10 cellular contexts compared by ENCODE assay signal in genomic region chr11:61577383-61578118, GRCh38. TPM values are rescaled to one million over a fixed set of nuclear protein-coding genes. Genes with fewer than 3 reads are reported as not detected.
DNase-seq lines count a peak whose midpoint lies in the region; TF ChIP-seq lines count a peak whose summit lies in the region.
"Had no signal": no experiment of that assay in that cellular context is flagged by ENCODE, and none has a peak within 500 bp of the region (broad histone marks: within the 10 kb centered on the region; RNA-seq: fewer than 3 reads in every experiment).

No MANE protein-coding gene starts in this region.

- no peak for TF ChIP-seq POLR2A in breast epithelium (IDR thresholded peaks at IDR 0.05)

- TF ChIP-seq CTCF in LNCAP (IDR thresholded peaks at IDR 0.05) (peak; percentile 34), endodermal cell (conservative IDR thresholded peaks at IDR 0.05) (peak; percentile 78), breast epithelium (IDR thresholded peaks at IDR 0.05) (no peak)

- H3K36me3 Mint-ChIP-seq in endodermal cell (ENCODE audit: low read depth), result no peaks in the 10 kb centered on the region
- H3K36me3 Mint-ChIP-seq: mesothelial cell of epicardium had no signal

- no peak overlapping the region for H2AK5ac ChIP-seq in mesendoderm (ENCODE audit: low read length)

- H3K27me3 ChIP-seq in endodermal cell (ENCODE audit: control insufficient read depth, insufficient read depth, low read length, poor library complexity, severe bottlenecking) (peaks cover 34% of the 10 kb centered on the region), mesendoderm (ENCODE audit: insufficient read depth, low read length, poor library complexity) (peaks cover 2% of the 10 kb centered on the region), breast epithelium (no peaks in the 10 kb centered on the region)

- H3K36me3 ChIP-seq in endodermal cell (ENCODE audit: control insufficient read depth, insufficient read depth, low read length), result no peaks in the 10 kb centered on the region
- no peaks in the 10 kb centered on the region for H3K36me3 ChIP-seq in mesendoderm (ENCODE audit: control insufficient read depth, insufficient read depth, low read length)
- no peaks in the 10 kb centered on the region for H3K36me3 ChIP-seq in breast epithelium

- intact Hi-C loops in breast epithelium (cut with DNase I; ENCODE audit: low total_unique reads), result no loop called here

- H3K4me3 ChIP-seq in endodermal cell (ENCODE audit: low read length) (no peak overlapping the region), mesendoderm (ENCODE audit: low read length) (no peak overlapping the region), breast epithelium (no peak overlapping the region)

- H3K23ac ChIP-seq in mesendoderm (ENCODE audit: low read length), result no peak overlapping the region

- H2BK120ac ChIP-seq in mesendoderm (ENCODE audit: low read depth, low read length), result no peak overlapping the region

- no peak overlapping the region for H2BK5ac ChIP-seq in mesendoderm (ENCODE audit: low read length)

- no peak overlapping the region for H3K27ac Mint-ChIP-seq in endodermal cell
- H3K27ac Mint-ChIP-seq: mesothelial cell of epicardium had no signal

- H3K4ac ChIP-seq in mesendoderm (ENCODE audit: low read depth, low read length), result no peak overlapping the region

- H2BK15ac ChIP-seq in mesendoderm (replicated peaks; ENCODE audit: low read depth), result no peak overlapping the region

- H3K9ac ChIP-seq in endodermal cell (ENCODE audit: extremely low read depth, low read length, poor library complexity, severe bottlenecking), result no peak overlapping the region
- no peak overlapping the region for H3K9ac ChIP-seq in mesendoderm (ENCODE audit: low read length)

- no peak overlapping the region for H4K5ac ChIP-seq in mesendoderm (ENCODE audit: low read length)

- H3K4me2 ChIP-seq in mesendoderm (ENCODE audit: low read length), result no peak overlapping the region

- H3K56ac ChIP-seq in mesendoderm (ENCODE audit: low read length), result no peak overlapping the region

- H3K79me2 ChIP-seq in mesendoderm (ENCODE audit: control insufficient read depth, insufficient read depth, low read length), result no peaks in the 10 kb centered on the region

- H3K79me1 ChIP-seq in mesendoderm (ENCODE audit: low read length), result no peaks in the 10 kb centered on the region

- H3K4me3 Mint-ChIP-seq in endodermal cell, result no peak overlapping the region
- H3K4me3 Mint-ChIP-seq: mesothelial cell of epicardium had no signal

- no peaks in the 10 kb centered on the region for H3K9me3 Mint-ChIP-seq in endodermal cell
- H3K9me3 Mint-ChIP-seq: mesothelial cell of epicardium had no signal

- no peaks in the 10 kb centered on the region for H3K9me3 ChIP-seq in endodermal cell (ENCODE audit: control insufficient read depth, low read length)
- no peaks in the 10 kb centered on the region for H3K9me3 ChIP-seq in breast epithelium

- no peak overlapping the region for H4K8ac ChIP-seq in mesendoderm (ENCODE audit: low read depth, low read length)

- peaks cover 8% of the 10 kb centered on the region for H3K4me1 Mint-ChIP-seq in endodermal cell

- H3K4me1 ChIP-seq in endodermal cell (ENCODE audit: control insufficient read depth, insufficient read depth, low read length) (no peaks in the 10 kb centered on the region), mesendoderm (ENCODE audit: control insufficient read depth, low read depth, low read length) (peaks cover 3% of the 10 kb centered on the region), breast epithelium (peaks cover 0 to 5% of the 10 kb centered on the region in 2 donors)

- 64 to 80% methylated on average over 3 to 7 of the region's 7 CpGs for WGBS in endodermal cell (ENCODE audit: insufficient coverage in 1 of 2, insufficient read length in 1 of 2), 2 experiments
- WGBS in mesendoderm (ENCODE audit: extremely low coverage, insufficient coverage, low lambda C conversion rate), result no CpG with 5 or more reads among the region's 7 CpGs

- peaks cover 40% of the 10 kb centered on the region for H3K27me3 Mint-ChIP-seq in endodermal cell (ENCODE audit: insufficient read depth)

- no peak overlapping the region for H3K18ac ChIP-seq in mesendoderm (ENCODE audit: low read length)

- DNase-seq in COLO668 (lab: John Stamatoyannopoulos, UW; ENCODE audit: unreplicated experiment) (peak; percentile 35), endodermal cell (peak; percentile 89), mesendoderm (peak; percentile 78), breast epithelium (ENCODE audit: low spot score in 2 of 2) (no peak), SIG-M5 treated with dmso at 0.1 percent for 504 hours (lab: John Stamatoyannopoulos, UW; ENCODE audit: unreplicated experiment) (no peak), Kasumi-1 (lab: John Stamatoyannopoulos, UW) (no peak), foreskin melanocyte (no peak)
- DNase-seq: NCI-H2171 had no signal

- H3K27ac ChIP-seq in endodermal cell (ENCODE audit: low read depth, low read length) (no peak overlapping the region), mesendoderm (ENCODE audit: low read depth, low read length) (no peak overlapping the region), breast epithelium (no peak overlapping the region)

RNA-seq across cellular contexts. Expression of gene SYT7, which starts 3.3 kb away (rescaled TPM):
- 1 to 10 TPM; 2.0 to 3.4 TPM for total RNA-seq in endodermal cell
- 4.0 TPM for polyA plus RNA-seq in endodermal cell (2013, experiment 1 of 2)
- 3.2 TPM for polyA plus RNA-seq in endodermal cell (2013, experiment 2 of 2)
- polyA plus RNA-seq in mesendoderm (2013, experiment 1 of 2), result 5.0 TPM
- polyA plus RNA-seq in mesendoderm (2013, experiment 2 of 2), result 4.8 TPM
- total RNA-seq in breast epithelium, result 10 to 100 TPM in 2 of 3 donors, 1 to 10 TPM in 1; 1.9 to 11.7 (median 10.8) TPM

Comparison
In these comparisons a context has a peak if more than half of its experiments do, and no peak if none do; other contexts are left out.
1. DNase-seq: peak in COLO668 (single experiment), endodermal cell (single experiment) and mesendoderm (single experiment); none in breast epithelium (0 of 2), SIG-M5 treated with dmso at 0.1 percent for 504 hours (single experiment), Kasumi-1 (0 of 2) and foreskin melanocyte (single experiment).
2. CTCF ChIP-seq: peak in LNCAP (single experiment) and endodermal cell (single experiment); none in breast epithelium (0 of 3).